18 cellular contexts compared by ENCODE assay signal in genomic region chr2:48525269-48525943, GRCh38. TPM values are rescaled to one million over a fixed set of nuclear protein-coding genes. Genes with fewer than 3 reads are reported as not detected.
DNase-seq lines count a peak whose midpoint lies in the region; ATAC-seq and TF ChIP-seq lines count a peak whose summit lies in the region.
"Had no signal": no experiment of that assay in that cellular context is flagged by ENCODE, and none has a peak within 500 bp of the region (broad histone marks: within the 10 kb centered on the region; RNA-seq: fewer than 3 reads in every experiment).

No MANE protein-coding gene starts in this region.

- intact Hi-C loops in ascending aorta (cut with DNase I) (no loop called here), Calu3 (cut with micrococcal nuclease; ENCODE audit: unreplicated experiment) (no loop called here)

- TF ChIP-seq CTCF in ascending aorta (IDR thresholded peaks at IDR 0.05) (no peak), nephron (IDR thresholded peaks at IDR 0.05; ENCODE audit: unreplicated experiment in 3 of 3) (no peak), thoracic aorta (IDR thresholded peaks at IDR 0.05) (no peak), Calu3 (IDR thresholded peaks at IDR 0.05; ENCODE audit: unreplicated experiment) (no peak)

- H3K9me3 ChIP-seq in ascending aorta, result no peaks in the 10 kb centered on the region
- no peaks in the 10 kb centered on the region for H3K9me3 ChIP-seq in thoracic aorta
- H3K9me3 ChIP-seq: right lobe of liver had no signal

- H3K9me3 Mint-ChIP-seq in nephron, result no peaks in the 10 kb centered on the region
- no peaks in the 10 kb centered on the region for H3K9me3 Mint-ChIP-seq in Calu3 (ENCODE audit: low read depth, unreplicated experiment)
- H3K9me3 Mint-ChIP-seq: activated T-cell treated with anti-CD3 and anti-CD28 coated beads, Interleukin-2, amount 50 U/mL, for 72 hours; IgD-negative memory B cell; memory B cell had no signal

- H3K4me1 ChIP-seq in ascending aorta (peaks cover 0 to 10% of the 10 kb centered on the region in 2 donors), thoracic aorta (ENCODE audit: control insufficient read depth in 1 of 2, low read depth in 2 of 2) (peaks cover 11 to 15% of the 10 kb centered on the region in 2 donors)

- peak in 1 of 2 donors; percentile 61 for DNase-seq in ascending aorta (ENCODE audit: low spot score in 2 of 2)
- peak; percentile 62 for DNase-seq in fibroblast of gingiva (ENCODE audit: low read depth)
- DNase-seq in thoracic aorta (ENCODE audit: low spot score), result no peak
- no peak for DNase-seq in activated CD4-positive, alpha-beta T cell treated with anti-CD3 and anti-CD28 coated beads, Interleukin-2, amount 50 U/mL, for 48 hours
- no peak for DNase-seq in Calu3
- no peak for DNase-seq in KG1 (lab: John Stamatoyannopoulos, UW)
- no peak for DNase-seq in RPMI8226
- DNase-seq: activated T-cell treated with anti-CD3 and anti-CD28 coated beads, Interleukin-2, amount 50 U/mL, for 72 hours; caudate nucleus; DMS79; effector memory CD4-positive, alpha-beta T cell; NCI-H2081 treated with DMSO at 0.1 percent for 48 hours; right lobe of liver; stimulated activated CD4-positive, alpha-beta T cell treated with anti-CD3 and anti-CD28 coated beads, Interleukin-4, amount 100 ng/mL, for 1 hour had no signal

- H3K27me3 Mint-ChIP-seq in nephron (ENCODE audit: low read depth) (no peaks in the 10 kb centered on the region), Calu3 (ENCODE audit: unreplicated experiment) (no peaks in the 10 kb centered on the region)
- H3K27me3 Mint-ChIP-seq: IgD-negative memory B cell had no signal

- ATAC-seq in thoracic aorta (ENCODE audit: insufficient number of reproducible peaks, low FRiP score, low read depth), result no peak
- ATAC-seq: activated T-cell treated with anti-CD3 and anti-CD28 coated beads, Interleukin-2, amount 50 U/mL, for 72 hours; right lobe of liver had no signal

- H3K4me3 Mint-ChIP-seq in nephron (no peak overlapping the region), Calu3 (ENCODE audit: low read depth, unreplicated experiment) (no peak overlapping the region)
- H3K4me3 Mint-ChIP-seq: activated T-cell treated with anti-CD3 and anti-CD28 coated beads, Interleukin-2, amount 50 U/mL, for 72 hours; IgD-negative memory B cell; memory B cell had no signal

- H3K4me3 ChIP-seq in ascending aorta (no peak overlapping the region), thoracic aorta (no peak overlapping the region)
- H3K4me3 ChIP-seq: right lobe of liver had no signal

- H3K36me3 ChIP-seq in ascending aorta (peaks cover 4 to 18% of the 10 kb centered on the region in 2 donors), thoracic aorta (peaks cover 2% of the 10 kb centered on the region)
- H3K36me3 ChIP-seq: right lobe of liver had no signal

- H3K27ac ChIP-seq in ascending aorta (peak overlapping the region; percentile 68 to 71), thoracic aorta (peak overlapping the region; percentile 47 to 61)
- H3K27ac ChIP-seq: C4-2B, right lobe of liver had no signal

- no TSS peak for BruUV-seq in Calu3 (replicated peaks; lab: Mats Ljungman, UMichigan)

- H3K4me1 Mint-ChIP-seq in nephron (peaks cover 36% of the 10 kb centered on the region), Calu3 (ENCODE audit: low read depth, unreplicated experiment) (no peaks in the 10 kb centered on the region)

- peak overlapping the region in 2 of 3 experiments; percentile 38 to 49 for H3K27ac Mint-ChIP-seq in nephron
- H3K27ac Mint-ChIP-seq in Calu3 (ENCODE audit: unreplicated experiment), result no peak overlapping the region
- H3K27ac Mint-ChIP-seq: activated T-cell treated with anti-CD3 and anti-CD28 coated beads, Interleukin-2, amount 50 U/mL, for 72 hours; IgD-negative memory B cell; memory B cell had no signal

- CTCF ChIA-PET in Calu3 (lab: Charles Lee), result interaction anchor here (0.7 kb wide), 2 partner anchors 265 to 680 kb away, joined by 3 read pairs; no protein-coding TSS in a partner anchor

- H3K27me3 ChIP-seq in ascending aorta (no peaks in the 10 kb centered on the region), thoracic aorta (replicated peaks; ENCODE audit: insufficient read depth) (no peaks in the 10 kb centered on the region)
- H3K27me3 ChIP-seq: right lobe of liver had no signal

- H3K36me3 Mint-ChIP-seq in nephron (ENCODE audit: low read depth), result peaks cover 9% of the 10 kb centered on the region
- peaks cover 16% of the 10 kb centered on the region for H3K36me3 Mint-ChIP-seq in Calu3 (ENCODE audit: insufficient read depth, unreplicated experiment)

RNA-seq across cellular contexts. Expression of gene STON1, which starts 4.5 kb away (rescaled TPM):
- total RNA-seq in ascending aorta, result 23.4 TPM
- 10 to 100 TPM; 39.2 to 42.4 TPM for total RNA-seq in thoracic aorta
- 0.86 and 1.3 TPM in 2 replicates for total RNA-seq in Calu3 (2022)

Comparison
In these comparisons a context has a peak if more than half of its experiments do, and no peak if none do; other contexts are left out.
1. RNA of gene STON1, which starts 4.5 kb away (total RNA-seq): 39.2 to 42.4 TPM in thoracic aorta and 23.4 TPM in ascending aorta (single experiment); 0.86 to 1.3 TPM in Calu3; every median in the first group is over 10 times any median in the second.